ENCODE assay signal across 9 cellular contexts in genomic region chr1:67060811-67061218, GRCh38. TPM values are rescaled to one million over a fixed set of nuclear protein-coding genes. Genes with fewer than 3 reads are reported as not detected.
A peak's percentile ranks its signal among the peaks of the same experiment; 100 is the strongest.
DNase-seq lines count a peak whose midpoint lies in the region; ATAC-seq and TF ChIP-seq lines count a peak whose summit lies in the region.
"Had no signal": no experiment of that assay in that cellular context is flagged by ENCODE, and none has a peak within 500 bp of the region (broad histone marks: within the 10 kb centered on the region; RNA-seq: fewer than 3 reads in every experiment).

No MANE protein-coding gene starts in this region.

- H3K4me3 ChIP-seq in body of pancreas = no peak overlapping the region
- H3K4me3 ChIP-seq in left lung = no peak overlapping the region

- peaks cover 4 to 17% of the 10 kb centered on the region in 2 donors for H3K27me3 Mint-ChIP-seq in T-cell
- H3K27me3 Mint-ChIP-seq: activated naive CD8-positive, alpha-beta T cell had no signal

- peaks cover 4% of the 10 kb centered on the region for H3K4me1 ChIP-seq in body of pancreas
- H3K4me1 ChIP-seq in left lung = no peaks in the 10 kb centered on the region

- peak; percentile 93 for DNase-seq in AG08395 (ENCODE audit: low spot score)
- peak; percentile 97 for DNase-seq in M059J (ENCODE audit: low read depth)
- peak in 3 of 4 donors; percentile 13 to 67 (median 53) for DNase-seq in body of pancreas
- no peak for DNase-seq in left lung
- no peak for DNase-seq in T-cell
- no peak for DNase-seq in T-helper 2 cell

- ATAC-seq in body of pancreas (peak; percentile 66), left lung (peak; percentile 87), HG02763 (IDR thresholded peaks at IDR 0.05; ENCODE audit: unreplicated experiment) (no peak), T-cell (replicated peaks in 1 of 4) (no peak), GM19035 (IDR thresholded peaks at IDR 0.05; ENCODE audit: unreplicated experiment) (no peak)

- H3K27ac Mint-ChIP-seq in T-cell = no peak overlapping the region
- H3K27ac Mint-ChIP-seq: activated naive CD8-positive, alpha-beta T cell had no signal

- 58 to 73% methylated on average over 2 of the region's 2 CpGs for whole genome bisulfite sequencing in body of pancreas, 2 donors

- H3K36me3 ChIP-seq in body of pancreas (replicated peaks in 1 of 2; ENCODE audit: insufficient read depth in 1 of 2, low read depth in 2 of 2) (no peaks in the 10 kb centered on the region), left lung (no peaks in the 10 kb centered on the region)

- POLR2A ChIA-PET in T-cell (lab: Charles Lee) = no interaction called here

- no peaks in the 10 kb centered on the region for H3K27me3 ChIP-seq in body of pancreas
- H3K27me3 ChIP-seq in left lung = no peaks in the 10 kb centered on the region

- H3K9me3 ChIP-seq in body of pancreas = no peaks in the 10 kb centered on the region
- H3K9me3 ChIP-seq in left lung = no peaks in the 10 kb centered on the region

- no peak overlapping the region for H3K4me3 Mint-ChIP-seq in T-cell
- H3K4me3 Mint-ChIP-seq: activated naive CD8-positive, alpha-beta T cell had no signal

- H3K4me1 Mint-ChIP-seq in T-cell = no peaks in the 10 kb centered on the region

- no peaks in the 10 kb centered on the region for H3K36me3 Mint-ChIP-seq in T-cell
- H3K36me3 Mint-ChIP-seq: activated naive CD8-positive, alpha-beta T cell had no signal

- CTCF ChIA-PET in T-cell (lab: Charles Lee) = interaction anchor here in 1 of 2 donors (0.6 kb wide), 1 partner anchor 103 kb away, joined by 5 read pairs; no protein-coding TSS in a partner anchor

- TF ChIP-seq CTCF in body of pancreas (IDR thresholded peaks at IDR 0.05) = no peak
- no peak for TF ChIP-seq CTCF in left lung (IDR thresholded peaks at IDR 0.05)

- H3K9me3 Mint-ChIP-seq in T-cell = no peaks in the 10 kb centered on the region

- TF ChIP-seq POLR2A in body of pancreas (IDR thresholded peaks at IDR 0.05) = no peak

- intact Hi-C loops in body of pancreas (cut with DNase I) = no loop called here
- intact Hi-C loops in left lung (cut with DNase I) = no loop called here

- no peak overlapping the region for H3K27ac ChIP-seq in body of pancreas
- H3K27ac ChIP-seq in left lung = no peak overlapping the region

RNA-seq across cellular contexts. Expression of gene SLC35D1, which starts 6.9 kb away (rescaled TPM):
- total RNA-seq in M059J (2014; rRNA removed; shearing (Covaris generic)) = 13.1 and 20.1 TPM in 2 replicates
- total RNA-seq in body of pancreas (1 to 10 TPM; 5.6 to 9.9 TPM), left lung (10 to 100 TPM in 1 of 2 donors, 1 to 10 TPM in 1; 9.2 to 10.9 TPM), T-cell (10 to 100 TPM; 11.7 to 16.0 (median 15.2) TPM)

Comparison
In these comparisons a context has a peak if more than half of its experiments do, and no peak if none do; other contexts are left out.
1. DNase-seq: peak in AG08395 (single experiment), M059J (single experiment) and body of pancreas (3 of 4); none in left lung (0 of 2), T-cell (0 of 34) and T-helper 2 cell (0 of 5).
2. ATAC-seq: peak in body of pancreas (single experiment) and left lung (single experiment); none in HG02763 (single experiment), T-cell (0 of 4) and GM19035 (single experiment).